In the genomic region with DNA sequence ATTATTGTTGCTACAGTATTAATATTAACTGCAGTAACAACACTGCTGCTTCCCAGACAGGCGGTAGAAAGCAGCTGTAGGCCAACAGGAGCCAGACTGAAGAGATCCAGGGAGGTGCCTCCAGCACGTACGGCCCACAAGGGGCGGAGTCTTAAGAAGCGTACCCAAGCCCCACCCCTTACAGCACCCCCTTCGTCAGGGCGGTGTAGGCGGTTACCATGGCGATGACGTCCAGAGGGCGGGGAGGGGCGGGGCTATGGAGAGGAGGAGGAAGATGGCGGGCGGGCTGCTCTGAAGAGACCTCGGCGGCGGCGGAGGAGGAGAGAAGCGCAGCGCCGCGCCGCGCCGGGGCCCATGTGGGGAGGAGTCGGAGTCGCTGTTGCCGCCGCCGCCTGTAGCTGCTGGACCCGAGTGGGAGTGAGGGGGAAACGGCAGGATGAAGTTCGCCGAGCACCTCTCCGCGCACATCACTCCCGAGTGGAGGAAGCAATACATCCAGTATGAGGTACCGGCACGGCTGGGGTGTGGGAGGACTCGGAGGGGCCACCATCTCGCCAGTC, we compare ENCODE assay signal across 8 cellular contexts.
DNase-seq lines count a peak whose midpoint lies in the region; FAIRE-seq and TF ChIP-seq lines count a peak whose summit lies in the region.

A gene (plus strand): TSS at position 257 of the 560 bp plus-strand sequence. CDS start 180 bp downstream, at position 437.

- peak; percentile 68 for DNase-seq in H54 (ENCODE audit: insufficient read length, low spot score)
- DNase-seq in activated T-helper 9 cell treated with anti-CD3 and anti-CD28 coated beads, Interleukin-2, amount 50 U/mL, for 16 hours (ENCODE audit: low read depth), result peak; percentile 98
- DNase-seq in fibroblast of pulmonary artery (ENCODE audit: low read depth), result peak; percentile 99

- FAIRE-seq in H54 (lab: Jason Lieb, UNC), result peak; percentile 94

- peak within 1 kb of the TSS; percentile 74 to 92 (median 77) for H3K27ac Mint-ChIP-seq in nephron
- peak within 1 kb of the TSS; percentile 83 for H3K27ac Mint-ChIP-seq in stimulated activated naive CD8-positive, alpha-beta T cell treated with anti-CD3 and anti-CD28 coated beads, Interleukin-15, Interleukin-2, amounts not matched to agents 100 ng/mL and 50 ng/mL, for 24 hours

- H3K9me3 ChIP-seq in ES-I3 (ENCODE audit: control insufficient read depth, insufficient read depth, low read length) (no peaks in the 10 kb centered on the region), Loucy (ENCODE audit: insufficient read depth, low read depth, low read length) (no peaks in the 10 kb centered on the region)

- H3K4me1 ChIP-seq in ES-I3 (ENCODE audit: insufficient read depth, low read length), result peaks cover 13% of the 10 kb centered on the region; the same call in 1 of the 2 replicates
- H3K4me1 ChIP-seq in Loucy (ENCODE audit: insufficient read depth, low read length, poor library complexity, severe bottlenecking), result peaks cover 38% of the 10 kb centered on the region

- 0 out of 2 replicates have a peak, but pooled peaks cover 6% of the 10 kb centered on the region for H3F3A ChIP-seq in Loucy (ENCODE audit: low read depth)

- no peaks in the 10 kb centered on the region for H3K27me3 ChIP-seq in Loucy (ENCODE audit: insufficient read depth, low read length, poor library complexity, severe bottlenecking)

- peaks cover 36% of the 10 kb centered on the region for H3K79me2 ChIP-seq in Loucy (ENCODE audit: insufficient read depth, low read length)

- H3K4me3 Mint-ChIP-seq in nephron, result peak within 1 kb of the TSS; percentile 36 to 91 (median 86)
- no peak within 1 kb of the TSS for H3K4me3 Mint-ChIP-seq in stimulated activated naive CD8-positive, alpha-beta T cell treated with anti-CD3 and anti-CD28 coated beads, Interleukin-15, Interleukin-2, amounts not matched to agents 100 ng/mL and 50 ng/mL, for 24 hours

- no peaks in the 10 kb centered on the region for H3K27me3 Mint-ChIP-seq in nephron (ENCODE audit: low read depth)
- peaks cover 5% of the 10 kb centered on the region for H3K27me3 Mint-ChIP-seq in stimulated activated naive CD8-positive, alpha-beta T cell treated with anti-CD3 and anti-CD28 coated beads, Interleukin-15, Interleukin-2, amounts not matched to agents 100 ng/mL and 50 ng/mL, for 24 hours

- no peaks in the 10 kb centered on the region for H3K9me2 ChIP-seq in Loucy (replicated peaks; ENCODE audit: low read depth, low read length)

- peaks cover 11% of the 10 kb centered on the region for H3K4me1 Mint-ChIP-seq in nephron
- H3K4me1 Mint-ChIP-seq in stimulated activated naive CD8-positive, alpha-beta T cell treated with anti-CD3 and anti-CD28 coated beads, Interleukin-15, Interleukin-2, amounts not matched to agents 100 ng/mL and 50 ng/mL, for 24 hours (ENCODE audit: low read depth), result peaks cover 10% of the 10 kb centered on the region

- peak; percentile 92 for TF ChIP-seq POLR2A in H54 (IDR thresholded peaks at IDR 0.05; ENCODE audit: low read depth, low read length)
- peak; percentile 81 for TF ChIP-seq POLR2A in Raji (IDR thresholded peaks at IDR 0.05; ENCODE audit: insufficient read depth, low read depth, low read length)

- H3K4me2 ChIP-seq in Loucy (ENCODE audit: low read depth, low read length, poor library complexity, severe bottlenecking), result peak within 1 kb of the TSS; percentile 92

- H3K9me3 Mint-ChIP-seq in nephron, result no peaks in the 10 kb centered on the region
- H3K9me3 Mint-ChIP-seq in stimulated activated naive CD8-positive, alpha-beta T cell treated with anti-CD3 and anti-CD28 coated beads, Interleukin-15, Interleukin-2, amounts not matched to agents 100 ng/mL and 50 ng/mL, for 24 hours, result no peaks in the 10 kb centered on the region

- H3K9ac ChIP-seq in ES-I3 (ENCODE audit: low read depth, low read length), result peak within 1 kb of the TSS; percentile 85
- peak within 1 kb of the TSS; percentile 75 for H3K9ac ChIP-seq in Loucy (ENCODE audit: low read depth, low read length, poor library complexity, severe bottlenecking)

- H3K4me3 ChIP-seq in Loucy (ENCODE audit: low read length, poor library complexity, severe bottlenecking), result peak within 1 kb of the TSS; percentile 81
- H3K4me3 ChIP-seq in fibroblast of pulmonary artery (replicated peaks; ENCODE audit: low read depth, low read length), result peak within 1 kb of the TSS; percentile 92

- peaks cover 35% of the 10 kb centered on the region for H4K20me1 ChIP-seq in Loucy (ENCODE audit: insufficient read depth, low read length, poor library complexity, severe bottlenecking)

- TF ChIP-seq CTCF in Loucy (conservative IDR thresholded peaks at IDR 0.05; ENCODE audit: low read length), result peak; percentile 32
- peak; percentile 45 for TF ChIP-seq CTCF in fibroblast of pulmonary artery (IDR thresholded peaks at IDR 0.05; ENCODE audit: low read length, missing control alignments)
- TF ChIP-seq CTCF in nephron (IDR thresholded peaks at IDR 0.05; ENCODE audit: unreplicated experiment in 3 of 3), result peak in 1 of 3 experiments; percentile 26

- H3K36me3 ChIP-seq in ES-I3 (ENCODE audit: insufficient read depth, low read length), result no peaks in the 10 kb centered on the region
- H3K36me3 ChIP-seq in Loucy (ENCODE audit: insufficient read depth, low read length), result no peaks in the 10 kb centered on the region

- H2AFZ ChIP-seq in Loucy (ENCODE audit: low read length), result peak within 1 kb of the TSS; percentile 96

- H3K36me3 Mint-ChIP-seq in nephron (ENCODE audit: low read depth), result no peaks in the 10 kb centered on the region
- peaks cover 5% of the 10 kb centered on the region for H3K36me3 Mint-ChIP-seq in stimulated activated naive CD8-positive, alpha-beta T cell treated with anti-CD3 and anti-CD28 coated beads, Interleukin-15, Interleukin-2, amounts not matched to agents 100 ng/mL and 50 ng/mL, for 24 hours (ENCODE audit: low read depth)

Comparison
In these comparisons a context has a peak if more than half of its experiments do, and no peak if none do; other contexts are left out.
1. Peak in every context shown above with its lines: DNase-seq and H3K4me3 ChIP-seq.